7 cellular contexts compared by ENCODE assay signal in genomic region chr1:200124309-200124708, GRCh38.
"Had no signal": no experiment of that assay in that cellular context is flagged by ENCODE, and none has a peak within 500 bp of the region (broad histone marks: within the 10 kb centered on the region; RNA-seq: fewer than 3 reads in every experiment).

No MANE protein-coding gene starts in this region.

- DNase-seq: H7, HFFc6, KG1 had no signal

- H2AFZ ChIP-seq: GM23338 had no signal

- H3K9me3 ChIP-seq: HAP-1 had no signal

- H3K4me2 ChIP-seq: GM23338 had no signal

- H3K27ac ChIP-seq: HL-60 had no signal

- H3K4me3 ChIP-seq: GM23338, HAP-1 had no signal

- H3K4me1 ChIP-seq: HAP-1 had no signal

- ATAC-seq: GM23338, HCT116 had no signal
